Comparison of ENCODE assay signal across 2 cellular contexts in genomic region chr1:107593436-107594209, GRCh38.
TF ChIP-seq lines count a peak whose summit lies in the region.

No MANE protein-coding gene starts in this region.

TF ChIP-seq in GM12878, 131 proteins besides CTCF, POLR2A, EP300 and RAD21 (continued from another document):
- TF ChIP-seq STAT1 (conservative IDR thresholded peaks at IDR 0.05) (no peak), ZBTB40 (IDR thresholded peaks at IDR 0.05; ENCODE audit: borderline replicate concordance) (no peak)

TF ChIP-seq in SK-N-SH, 30 proteins besides CTCF, POLR2A, EP300 and RAD21:
- no peak for TF ChIP-seq REST (IDR thresholded peaks at IDR 0.05; ENCODE audit: low read depth, low read length)
- no peak for TF ChIP-seq POLR2AphosphoS5 (IDR thresholded peaks at IDR 0.05; ENCODE audit: low read depth, low read length)
- no peak for TF ChIP-seq SMC3 (IDR thresholded peaks at IDR 0.05; ENCODE audit: low read depth, low read length)
- no peak for TF ChIP-seq PBX3 (IDR thresholded peaks at IDR 0.05)
- TF ChIP-seq MAX (IDR thresholded peaks at IDR 0.05; ENCODE audit: low read depth), result no peak
- TF ChIP-seq EZH2phosphoT487 (IDR thresholded peaks at IDR 0.05; ENCODE audit: borderline replicate concordance, low read depth), result no peak
